In the genomic region with DNA sequence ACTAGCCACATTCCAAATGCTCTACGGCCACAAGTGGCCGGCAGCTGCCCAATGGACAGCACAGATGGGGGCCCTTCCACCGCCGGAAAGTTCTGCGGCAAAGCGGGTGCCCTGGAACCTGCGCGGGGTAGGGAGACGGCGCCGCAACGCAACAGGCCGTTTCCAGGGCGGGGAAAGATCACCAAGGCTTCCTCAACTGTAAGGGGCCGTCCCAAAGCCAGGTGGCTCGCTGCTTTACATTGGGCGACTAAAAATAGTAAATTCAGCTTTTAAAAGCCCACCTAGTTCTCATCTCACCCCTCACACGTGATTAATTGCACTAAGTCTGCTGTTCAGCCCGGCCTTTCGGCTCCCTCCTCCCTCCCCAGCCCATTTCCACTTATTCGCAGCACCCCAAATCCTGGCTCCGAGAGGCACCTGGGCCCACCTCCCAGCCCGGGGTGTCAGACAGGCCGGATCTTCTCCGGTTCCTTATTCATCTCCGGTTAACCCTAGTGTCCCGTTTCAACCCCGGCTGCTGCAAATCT, we compare ENCODE assay signal across 8 cellular contexts. TPM values are rescaled to one million over a fixed set of nuclear protein-coding genes. Genes with fewer than 3 reads are reported as not detected.
DNase-seq lines count a peak whose midpoint lies in the region; ATAC-seq, FAIRE-seq and TF ChIP-seq lines count a peak whose summit lies in the region.

No MANE protein-coding gene starts in this region.

- peak; percentile 5 for ATAC-seq in HG03045 (IDR thresholded peaks at IDR 0.05; ENCODE audit: unreplicated experiment)
- ATAC-seq in GM19351 (IDR thresholded peaks at IDR 0.05; ENCODE audit: unreplicated experiment): no peak

- peak overlapping the region; percentile 97; the same call in 1 of the 2 replicates for H2AFZ ChIP-seq in SK-N-SH (ENCODE audit: low read depth)

- TF ChIP-seq CTCF in SK-N-SH (IDR thresholded peaks at IDR 0.05) (no peak), astrocyte of the spinal cord (IDR thresholded peaks at IDR 0.05; ENCODE audit: low read depth, low read length) (no peak)

- POLR2A ChIA-PET in SK-N-SH (lab: Yijun Ruan, JAX): no interaction called here

- in situ Hi-C loops in astrocyte of the spinal cord (cut with HindIII; ENCODE audit: low sequenced_read_pairs): no loop called here

- peaks cover 18 to 25% of the 10 kb centered on the region in 2 experiments for H3K36me3 ChIP-seq in SK-N-SH (replicated peaks in 1 of 2; ENCODE audit: control insufficient read depth in 1 of 2, insufficient read depth in 2 of 2, low read length in 1 of 2)

- no peak for TF ChIP-seq RAD21 in SK-N-SH (IDR thresholded peaks at IDR 0.05; ENCODE audit: low read length)

- CTCF ChIA-PET in SK-N-SH (lab: Yijun Ruan, JAX): interaction anchor here (1.2 to 3.8 kb wide), 4 partner anchors 11 to 208 kb away, joined by 3 to 28 read pairs (median 15); a partner anchor contains a TSS

- DNase-seq in SK-N-SH (peak; percentile 57), astrocyte of the spinal cord (ENCODE audit: low read depth, low spot score) (peak; percentile 12), iPS-NIHi11 (ENCODE audit: low spot score) (peak; percentile 46), frontal cortex (ENCODE audit: low spot score in 2 of 2) (no peak)
- peak; percentile 38 to 58 for DNase-seq in stimulated activated CD4-positive, alpha-beta T cell treated with anti-CD3 and anti-CD28 coated beads, Interleukin-2, amount 100 ng/mL, for 24 hours

- peaks cover 3 to 8% of the 10 kb centered on the region in 2 experiments; a peak in 3 of 4 replicates for H3K4me1 ChIP-seq in SK-N-SH (ENCODE audit: control insufficient read depth in 1 of 2, insufficient read depth in 2 of 2, low read depth in 1 of 2, low read length in 1 of 2)

- peak overlapping the region; percentile 97 for H3K9ac ChIP-seq in SK-N-SH

- H4K20me1 ChIP-seq in SK-N-SH (ENCODE audit: insufficient read depth): no peaks in the 10 kb centered on the region

- H3K79me2 ChIP-seq in SK-N-SH (ENCODE audit: insufficient read depth): peaks cover 31% of the 10 kb centered on the region

- peak overlapping the region; percentile 98 to 100 for H3K27ac ChIP-seq in SK-N-SH (ENCODE audit: low read depth in 2 of 2, low read length in 1 of 2)

- TF ChIP-seq EP300 in SK-N-SH (IDR thresholded peaks at IDR 0.05; ENCODE audit: borderline replicate concordance in 1 of 2, low read depth in 1 of 2, low read length in 1 of 2): no peak

- peaks cover 25% of the 10 kb centered on the region for H3F3A ChIP-seq in SK-N-SH (replicated peaks; ENCODE audit: insufficient read depth)

- H3K27me3 ChIP-seq in SK-N-SH (ENCODE audit: insufficient read depth): no peaks in the 10 kb centered on the region

- FAIRE-seq in frontal cortex (lab: Jason Lieb, UNC): no peak

- under 1% methylated on average over 27 of the region's 28 CpGs for WGBS in SK-N-SH (ENCODE audit: low lambda C conversion rate)

- no peaks in the 10 kb centered on the region for H3K9me2 ChIP-seq in SK-N-SH

- peak overlapping the region; percentile 83 for H3K4me3 ChIP-seq in GM08714 (ENCODE audit: low read length)
- H3K4me3 ChIP-seq in SK-N-SH (ENCODE audit: low read depth in 2 of 2, low read length in 1 of 2): peak overlapping the region; percentile 90 to 98
- peak overlapping the region; percentile 94 for H3K4me3 ChIP-seq in astrocyte of the spinal cord (ENCODE audit: low read depth, low read length)

- no peaks in the 10 kb centered on the region for H3K9me3 ChIP-seq in SK-N-SH

- peak overlapping the region; percentile 97 for H3K4me2 ChIP-seq in SK-N-SH

TF ChIP-seq in SK-N-SH, 30 proteins besides CTCF, POLR2A, EP300 and RAD21:
- TF ChIP-seq NRF1 (IDR thresholded peaks at IDR 0.05; ENCODE audit: low read depth, low read length) (0 out of 2 replicates have a peak, but pooled peaks have one; percentile 25), GATA2 (CRISPR knock-in tag; IDR thresholded peaks at IDR 0.05) (no peak), MXI1 (IDR thresholded peaks at IDR 0.05; ENCODE audit: low read depth, low read length) (peak; percentile 13; the same call in 1 of the 2 replicates)

RNA-seq across cellular contexts. Expression of a gene that starts 0.6 kb away (rescaled TPM):
- 57.8 and 59.1 TPM in 2 replicates for polyA plus RNA-seq in SK-N-SH (2012; rRNA removed)
- 55.8 and 67.5 TPM in 2 replicates for polyA plus RNA-seq in SK-N-SH (2012; cell fraction: cytosol; rRNA removed)
- polyA plus RNA-seq in SK-N-SH (2012; cell fraction: nucleus; rRNA removed): 60.0 and 73.2 TPM in 2 replicates
- total RNA-seq in frontal cortex: 16.3 TPM

RNA-seq across cellular contexts. Expression of a gene that starts 26.2 kb away (rescaled TPM):
- polyA plus RNA-seq in SK-N-SH (2012; rRNA removed): 0.08 and 0.33 TPM in 2 replicates
- 0.08 and 0.18 TPM in 2 replicates for polyA plus RNA-seq in SK-N-SH (2012; cell fraction: cytosol; rRNA removed)
- 0.23 and 0.46 TPM in 2 replicates for polyA plus RNA-seq in SK-N-SH (2012; cell fraction: nucleus; rRNA removed)
- total RNA-seq in frontal cortex: 2.0 TPM

Comparison
In these comparisons a context has a peak if more than half of its experiments do, and no peak if none do; other contexts are left out.
1. DNase-seq: peak in SK-N-SH (single experiment), astrocyte of the spinal cord (single experiment), iPS-NIHi11 (single experiment) and stimulated activated CD4-positive, alpha-beta T cell treated with anti-CD3 and anti-CD28 coated beads, Interleukin-2, amount 100 ng/mL, for 24 hours (2 of 2); none in frontal cortex (0 of 2).
2. Peak in every context shown above with its lines, with median percentiles within 50 percentile points of each other: H3K4me3 ChIP-seq.